ENCODE assay signal across 21 cellular contexts in the genomic region with DNA sequence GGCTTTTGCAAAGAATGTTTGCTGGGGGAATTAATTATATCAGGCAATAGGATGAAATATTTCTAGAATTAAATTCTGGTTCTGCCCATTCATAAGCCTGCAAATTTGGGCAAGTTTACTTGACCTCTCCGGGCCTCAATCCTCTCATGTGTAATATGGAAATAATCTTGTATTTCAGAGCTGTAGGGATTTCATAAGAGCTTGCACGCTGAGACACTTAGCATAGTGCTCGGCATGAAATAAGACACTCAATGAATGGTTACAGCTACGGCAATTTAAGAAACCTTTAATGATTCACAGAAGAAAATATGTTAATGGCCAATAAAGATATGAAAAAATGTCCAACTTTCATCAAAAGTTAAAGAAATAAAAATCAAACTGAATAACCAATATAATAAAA.
"Had no signal": no experiment of that assay in that cellular context is flagged by ENCODE, and none has a peak within 500 bp of the region (broad histone marks: within the 10 kb centered on the region; RNA-seq: fewer than 3 reads in every experiment).

No MANE protein-coding gene starts in this region.

- H3K36me3 ChIP-seq: ovary, uterus had no signal

- ATAC-seq: effector memory CD8-positive, alpha-beta T cell; heart right ventricle; lower lobe of right lung; natural killer cell treated with Interleukin-12 subunit alpha and Interleukin-12 subunit beta and Interleukin-15 and Interleukin-18, amount 100 ng/mL, for 72 hours; stimulated activated naive CD8-positive, alpha-beta T cell treated with anti-CD3 and anti-CD28 coated beads, Interleukin-15, Interleukin-2, amounts not matched to agents 100 U/mL and 50 U/mL, for 24 hours had no signal

- H3K9me3 ChIP-seq: esophagus muscularis mucosa, heart right ventricle, lower lobe of right lung, ovary, prostate gland, right lobe of liver, tibial artery, upper lobe of left lung, uterus had no signal

- H3K9me3 Mint-ChIP-seq: effector memory CD8-positive, alpha-beta T cell; memory B cell; mesothelial cell of epicardium; natural killer cell treated with Interleukin-12 subunit alpha and Interleukin-12 subunit beta and Interleukin-15 and Interleukin-18, amount 100 ng/mL, for 72 hours; neural progenitor cell had no signal

- H3K27ac Mint-ChIP-seq: effector memory CD8-positive, alpha-beta T cell; memory B cell; mesothelial cell of epicardium; natural killer cell treated with Interleukin-12 subunit alpha and Interleukin-12 subunit beta and Interleukin-15 and Interleukin-18, amount 100 ng/mL, for 72 hours; neural progenitor cell had no signal

- H3K4me2 ChIP-seq: neural progenitor cell had no signal

- H3K9ac ChIP-seq: neural progenitor cell had no signal

- H3K27me3 ChIP-seq: esophagus muscularis mucosa, heart right ventricle, neural progenitor cell, ovary, right lobe of liver, tibial artery, upper lobe of left lung, uterus had no signal

- H3K4me3 ChIP-seq: esophagus muscularis mucosa, heart right ventricle, lower lobe of right lung, neural progenitor cell, ovary, prostate gland, right lobe of liver, skin epidermis, tibial artery, upper lobe of left lung, uterus had no signal

- H3K27me3 Mint-ChIP-seq: effector memory CD8-positive, alpha-beta T cell; memory B cell; natural killer cell treated with Interleukin-12 subunit alpha and Interleukin-12 subunit beta and Interleukin-15 and Interleukin-18, amount 100 ng/mL, for 72 hours had no signal

- H3K4me1 Mint-ChIP-seq: mesothelial cell of epicardium, neural progenitor cell had no signal

- H3K27ac ChIP-seq: epithelial cell of prostate, heart right ventricle, neural progenitor cell, ovary, right lobe of liver, skin epidermis, tibial artery, uterus had no signal

- H2AFZ ChIP-seq: neural progenitor cell had no signal

- H3K4me3 Mint-ChIP-seq: effector memory CD8-positive, alpha-beta T cell; memory B cell; mesothelial cell of epicardium; natural killer cell treated with Interleukin-12 subunit alpha and Interleukin-12 subunit beta and Interleukin-15 and Interleukin-18, amount 100 ng/mL, for 72 hours; neural progenitor cell had no signal

- DNase-seq: effector memory CD8-positive, alpha-beta T cell; heart right ventricle; hypothalamus; kidney glomerular epithelial cell; lower lobe of right lung; nucleus accumbens; ovary; retina; right lobe of liver; stimulated activated naive CD8-positive, alpha-beta T cell treated with anti-CD3 and anti-CD28 coated beads, Interleukin-15, Interleukin-2, amounts not matched to agents 100 U/mL and 50 U/mL, for 24 hours; tibial artery; upper lobe of left lung; uterus had no signal

- H3K4me1 ChIP-seq: neural progenitor cell, prostate gland, tibial artery, uterus had no signal
